ENCODE assay signal across 22 cellular contexts in the genomic region with DNA sequence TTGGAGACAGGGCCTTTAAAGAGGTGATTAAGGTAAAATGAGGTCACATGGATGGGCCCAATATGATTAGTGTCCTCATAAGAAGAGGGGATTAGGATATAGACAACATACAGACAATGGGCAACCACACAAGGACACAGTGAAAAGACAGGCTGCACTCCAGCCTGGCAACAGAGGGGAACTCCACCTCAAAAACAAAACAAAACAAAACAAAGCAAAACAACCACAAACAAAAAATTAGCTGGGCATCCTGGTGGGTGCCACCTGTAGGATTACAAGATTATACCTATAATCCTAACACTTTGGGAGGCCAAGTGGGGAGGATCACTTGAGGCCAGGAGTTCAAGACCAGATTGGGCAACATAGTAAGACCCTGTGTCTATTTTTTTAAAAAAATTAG. TPM values are rescaled to one million over a fixed set of nuclear protein-coding genes. Genes with fewer than 3 reads are reported as not detected.
DNase-seq lines count a peak whose midpoint lies in the region; ATAC-seq, FAIRE-seq and TF ChIP-seq lines count a peak whose summit lies in the region.
"Had no signal": no experiment of that assay in that cellular context is flagged by ENCODE, and none has a peak within 500 bp of the region (broad histone marks: within the 10 kb centered on the region; RNA-seq: fewer than 3 reads in every experiment).

No MANE protein-coding gene starts in this region.

- ATAC-seq in activated T-cell treated with anti-CD3 and anti-CD28 coated beads, Interleukin-2, amount 50 U/mL, for 72 hours (replicated peaks in 1 of 2), result no peak
- ATAC-seq in GM12878 (no peak), left cardiac atrium (no peak)
- ATAC-seq in stimulated activated effector memory CD8-positive, alpha-beta T cell treated with anti-CD3 and anti-CD28 coated beads, Interleukin-12 subunit alpha, Interleukin-12 subunit beta, amount 100 ng/mL, for 72 hours, result no peak
- ATAC-seq: activated CD8-positive, alpha-beta memory T cell treated with anti-CD3 and anti-CD28 coated beads, Interleukin-2, amount 10 ng/mL, durations not matched to agents 7 days and 5 days; psoas muscle had no signal

- H2AFZ ChIP-seq in GM12878 (ENCODE audit: control insufficient read depth, low read depth, low read length), result peak overlapping the region; percentile 1; the same call in 1 of the 2 replicates

- peak overlapping the region; percentile 24 for H3K27ac Mint-ChIP-seq in activated T-cell treated with anti-CD3 and anti-CD28 coated beads, Interleukin-2, amount 50 U/mL, for 72 hours
- H3K27ac Mint-ChIP-seq in IgD-negative memory B cell, result peak overlapping the region in 2 of 3 donors; percentile 18 to 68
- peak overlapping the region; percentile 46 for H3K27ac Mint-ChIP-seq in stimulated activated effector memory CD8-positive, alpha-beta T cell treated with anti-CD3 and anti-CD28 coated beads, Interleukin-12 subunit alpha, Interleukin-12 subunit beta, amount 100 ng/mL, for 72 hours

- RAD21 ChIA-PET in GM12878 (lab: Charles Lee; ENCODE audit: unreplicated experiment), result no interaction called here

- no peak for FAIRE-seq in GM12878 (lab: Jason Lieb, UNC)

- H3K27ac ChIP-seq in GM12878 (ENCODE audit: control insufficient read depth, insufficient read depth), result no peak overlapping the region
- H3K27ac ChIP-seq: psoas muscle, testis, WERI-Rb-1 had no signal

- intact Hi-C loops in GM12878 (cut with micrococcal nuclease; ENCODE audit: unreplicated experiment), result loop anchor here (10.0 kb wide), 1 partner anchor 1543 kb away; a partner anchor contains a TSS
- intact Hi-C loops in left cardiac atrium (cut with DNase I), result no loop called here

- TF ChIP-seq POLR2A in GM12878 (IDR thresholded peaks at IDR 0.05; ENCODE audit: low read depth, low read length), result no peak

- TF ChIP-seq EP300 in GM12878 (IDR thresholded peaks at IDR 0.05; ENCODE audit: borderline replicate concordance in 1 of 2, control insufficient read depth in 1 of 2, low read depth in 2 of 2, low read length in 2 of 2), result no peak

- H3K36me3 Mint-ChIP-seq in activated T-cell treated with anti-CD3 and anti-CD28 coated beads, Interleukin-2, amount 50 U/mL, for 72 hours (ENCODE audit: insufficient read depth in 2 of 2), result peaks cover 0 to 6% of the 10 kb centered on the region in 2 donors
- H3K36me3 Mint-ChIP-seq in IgD-negative memory B cell, result no peaks in the 10 kb centered on the region
- H3K36me3 Mint-ChIP-seq in stimulated activated effector memory CD8-positive, alpha-beta T cell treated with anti-CD3 and anti-CD28 coated beads, Interleukin-12 subunit alpha, Interleukin-12 subunit beta, amount 100 ng/mL, for 72 hours, result peaks cover 23% of the 10 kb centered on the region
- H3K36me3 Mint-ChIP-seq: activated CD8-positive, alpha-beta memory T cell treated with anti-CD3 and anti-CD28 coated beads, Interleukin-2, amount 10 ng/mL, durations not matched to agents 7 days and 5 days had no signal

- H3K36me3 ChIP-seq in GM12878 (ENCODE audit: control insufficient read depth in 2 of 2, insufficient read depth in 2 of 2, low read length in 1 of 2), result no peaks in the 10 kb centered on the region
- H3K36me3 ChIP-seq: WERI-Rb-1 had no signal

- in situ Hi-C loops in GM12878 (cut with MboI), result loop anchor here (25.0 kb wide), 1 partner anchor 1224 kb away; no protein-coding TSS in a partner anchor

- SMC1A ChIA-PET in GM12878 (lab: Charles Lee; ENCODE audit: uncharacterized antibody, unreplicated experiment), result interaction anchor here (1.0 to 5.3 kb wide), 3 partner anchors 8 to 19 kb away, joined by 3 to 41 read pairs (median 12); no protein-coding TSS in a partner anchor

- BruUV-seq in GM12878 (replicated peaks; lab: Mats Ljungman, UMichigan), result no TSS peak

- H3K9me3 ChIP-seq in GM12878 (replicated peaks; ENCODE audit: control insufficient read depth, insufficient read depth, low read length), result no peaks in the 10 kb centered on the region
- H3K9me3 ChIP-seq: Caco-2, psoas muscle, testis had no signal

- peaks cover 31% of the 10 kb centered on the region for H3K4me1 ChIP-seq in GM12878 (ENCODE audit: control insufficient read depth, insufficient read depth, low read length)
- H3K4me1 ChIP-seq: psoas muscle, testis had no signal

- no peaks in the 10 kb centered on the region for H3K27me3 ChIP-seq in GM12878 (replicated peaks in 1 of 2; ENCODE audit: control insufficient read depth in 2 of 2, insufficient read depth in 2 of 2, low read length in 1 of 2)
- H3K27me3 ChIP-seq: testis had no signal

- no peak for TF ChIP-seq CTCF in GM12878 (IDR thresholded peaks at IDR 0.05 in 2 of 3, conservative IDR thresholded peaks at IDR 0.05 in 1 of 3; ENCODE audit: control insufficient read depth in 2 of 3, extremely low read depth in 1 of 3, insufficient read depth in 1 of 3, low read depth in 3 of 3, low read length in 3 of 3)

- no peak overlapping the region for H3K4me3 ChIP-seq in GM12878
- H3K4me3 ChIP-seq: psoas muscle, skin epidermis, testis had no signal

- no peaks in the 10 kb centered on the region for H4K20me1 ChIP-seq in GM12878 (ENCODE audit: control insufficient read depth, insufficient read depth)

- TF ChIP-seq RAD21 in GM12878 (IDR thresholded peaks at IDR 0.05; ENCODE audit: insufficient read depth, low read depth, low read length), result no peak

- peaks cover 28% of the 10 kb centered on the region for H3K4me1 Mint-ChIP-seq in activated T-cell treated with anti-CD3 and anti-CD28 coated beads, Interleukin-2, amount 50 U/mL, for 72 hours (ENCODE audit: low read depth)
- peaks cover 35 to 44% (median 40%) of the 10 kb centered on the region in 3 donors for H3K4me1 Mint-ChIP-seq in IgD-negative memory B cell
- peaks cover 24% of the 10 kb centered on the region for H3K4me1 Mint-ChIP-seq in stimulated activated effector memory CD8-positive, alpha-beta T cell treated with anti-CD3 and anti-CD28 coated beads, Interleukin-12 subunit alpha, Interleukin-12 subunit beta, amount 100 ng/mL, for 72 hours

- CTCF ChIA-PET in GM12878 (lab: Yijun Ruan, JAX), result no interaction called here

- H3K9ac ChIP-seq in GM12878 (ENCODE audit: control insufficient read depth, insufficient read depth, low read length), result no peak overlapping the region

- POLR2A ChIA-PET in GM12878 (lab: Charles Lee), result no interaction called here

- no peak overlapping the region for H3K4me3 Mint-ChIP-seq in activated T-cell treated with anti-CD3 and anti-CD28 coated beads, Interleukin-2, amount 50 U/mL, for 72 hours
- peak overlapping the region; percentile 38 to 74 (median 52) for H3K4me3 Mint-ChIP-seq in IgD-negative memory B cell
- no peak overlapping the region for H3K4me3 Mint-ChIP-seq in stimulated activated effector memory CD8-positive, alpha-beta T cell treated with anti-CD3 and anti-CD28 coated beads, Interleukin-12 subunit alpha, Interleukin-12 subunit beta, amount 100 ng/mL, for 72 hours
- H3K4me3 Mint-ChIP-seq: activated CD8-positive, alpha-beta memory T cell treated with anti-CD3 and anti-CD28 coated beads, Interleukin-2, amount 10 ng/mL, durations not matched to agents 7 days and 5 days had no signal

- no peak overlapping the region for H3K4me2 ChIP-seq in GM12878 (ENCODE audit: control insufficient read depth, insufficient read depth)

- H3K79me2 ChIP-seq in GM12878 (ENCODE audit: control insufficient read depth, insufficient read depth, low read length), result peaks cover under 1% of the 10 kb centered on the region; the same call in 1 of the 2 replicates

- peaks cover 0 to 2% of the 10 kb centered on the region in 2 donors for H3K9me3 Mint-ChIP-seq in activated T-cell treated with anti-CD3 and anti-CD28 coated beads, Interleukin-2, amount 50 U/mL, for 72 hours
- peaks cover 0 to 2% (median under 1%) of the 10 kb centered on the region in 3 donors for H3K9me3 Mint-ChIP-seq in IgD-negative memory B cell
- H3K9me3 Mint-ChIP-seq in stimulated activated effector memory CD8-positive, alpha-beta T cell treated with anti-CD3 and anti-CD28 coated beads, Interleukin-12 subunit alpha, Interleukin-12 subunit beta, amount 100 ng/mL, for 72 hours, result peaks cover under 1% of the 10 kb centered on the region

- DNase-seq in activated T-cell treated with anti-CD3 and anti-CD28 coated beads, Interleukin-2, amount 50 U/mL, for 72 hours, result no peak
- DNase-seq in activated T-cell treated with anti-CD3 and anti-CD28 coated beads, Interleukin-2, amount 50 U/mL, for 1 hour, result no peak
- no peak for DNase-seq in GM12878 (ENCODE audit: low read depth, low spot score)
- DNase-seq in stimulated activated effector memory CD8-positive, alpha-beta T cell treated with anti-CD3 and anti-CD28 coated beads, Interleukin-12 subunit alpha, Interleukin-12 subunit beta, amount 100 ng/mL, for 72 hours (ENCODE audit: low spot score in 2 of 2), result no peak
- no peak for DNase-seq in NCI-H526 (lab: John Stamatoyannopoulos, UW)
- DNase-seq in effector CD8-positive, alpha-beta T cell (lab: John Stamatoyannopoulos, UW), result no peak
- no peak for DNase-seq in left cardiac atrium
- DNase-seq: activated CD8-positive, alpha-beta memory T cell treated with anti-CD3 and anti-CD28 coated beads, Interleukin-2, amount 10 ng/mL, durations not matched to agents 7 days and 5 days; activated gamma-delta T cell; Caco-2; cerebellar nuclear complex; effector CD4-positive, alpha-beta T cell; GOT3; NCI-H1105 treated with DMSO at 0.1 percent for 48 hours; NCI-H2107; NCI-H524; psoas muscle; SW 1271; testis; WERI-Rb-1 had no signal

- H3K27me3 Mint-ChIP-seq in activated T-cell treated with anti-CD3 and anti-CD28 coated beads, Interleukin-2, amount 50 U/mL, for 72 hours (ENCODE audit: low read depth), result no peaks in the 10 kb centered on the region
- H3K27me3 Mint-ChIP-seq in IgD-negative memory B cell, result peaks cover 1% of the 10 kb centered on the region
- H3K27me3 Mint-ChIP-seq: activated CD8-positive, alpha-beta memory T cell treated with anti-CD3 and anti-CD28 coated beads, Interleukin-2, amount 10 ng/mL, durations not matched to agents 7 days and 5 days had no signal

RNA-seq across cellular contexts. Expression of a gene that starts 4.8 kb away (rescaled TPM):
- 100 to 1,000 TPM; 147 to 153 TPM for total RNA-seq in activated T-cell treated with anti-CD3 and anti-CD28 coated beads, Interleukin-2, amount 50 U/mL, for 72 hours
- polyA plus RNA-seq in IgD-negative memory B cell (23.9 TPM), GM12878 (2011; rRNA removed) (74.4 and 108 TPM in 2 replicates), GM12878 (2014; fragmentation: Illumina TruSeq; extraction: Trizol) (12.4 and 13.7 TPM in 2 replicates), GM12878 (2014; fragmentation: Nextera tagmentation; extraction: Ambion mirVana) (10 to 100 TPM in 1 of 2 experiments, 1 to 10 TPM in 1; 2.5 to 11.5 TPM), GM12878 (2014; rRNA removed) (20.5 and 20.6 TPM in 2 replicates), GM12878 (2016; fragmentation: Nextera tagmentation; extraction: Ambion mirVana) (10 to 100 TPM; 22.3 to 23.2 TPM)
- 590 and 594 TPM in 2 replicates for total RNA-seq in GM12878 (2013; cell fraction: nucleolus; rRNA removed)
- total RNA-seq in GM12878 (2014; rRNA removed) (36.8 and 43.9 TPM in 2 replicates), GM12878 (2014; rRNA removed; fragmentation: Illumina TruSeq; extraction: Trizol) (36.1 and 37.8 TPM in 2 replicates), GM12878 (2021) (54.5 and 64.5 TPM in 2 replicates), left cardiac atrium (10 to 100 TPM; 34.7 to 41.7 TPM)
- 12.2 TPM for polyA plus RNA-seq in GM12878 (2011; ENCODE audit: low read depth)
- 22.1 and 23.4 TPM in 2 replicates for polyA plus RNA-seq in GM12878 (2011; cell fraction: cytosol; rRNA removed)
- polyA plus RNA-seq in GM12878 (2011; cell fraction: nucleus; rRNA removed), result 82.8 and 85.3 TPM in 2 replicates
- 17.2 and 22.3 TPM in 2 replicates for polyA plus RNA-seq in GM12878 (2012)
- 148 and 214 TPM in 2 replicates for polyA minus RNA-seq in GM12878 (2011; rRNA and poly(A)+ RNA removed)
- 33.7 and 38.1 TPM in 2 replicates for polyA minus RNA-seq in GM12878 (2011; cell fraction: cytosol; rRNA and poly(A)+ RNA removed)
- 161 and 227 TPM in 2 replicates for polyA minus RNA-seq in GM12878 (2011; cell fraction: nucleus; rRNA and poly(A)+ RNA removed)

RNA-seq across cellular contexts. Expression of a gene that starts 16.8 kb away (rescaled TPM):
- 10 to 100 TPM; 43.1 to 54.5 TPM for total RNA-seq in activated T-cell treated with anti-CD3 and anti-CD28 coated beads, Interleukin-2, amount 50 U/mL, for 72 hours
- polyA plus RNA-seq in IgD-negative memory B cell (8.1 TPM), GM12878 (2011; rRNA removed) (15.9 and 33.9 TPM in 2 replicates), GM12878 (2014; fragmentation: Illumina TruSeq; extraction: Trizol) (10.2 and 14.4 TPM in 2 replicates), GM12878 (2014; fragmentation: Nextera tagmentation; extraction: Ambion mirVana) (1 to 10 TPM; 2.2 to 5.0 TPM), GM12878 (2014; rRNA removed) (23.8 and 28.2 TPM in 2 replicates), GM12878 (2016; fragmentation: Nextera tagmentation; extraction: Ambion mirVana) (1 to 10 TPM; 6.0 to 8.2 TPM)
- total RNA-seq in GM12878 (2013; cell fraction: nucleolus; rRNA removed), result 98.5 and 110 TPM in 2 replicates
- total RNA-seq in GM12878 (2014; rRNA removed) (13.9 and 16.3 TPM in 2 replicates), GM12878 (2014; rRNA removed; fragmentation: Illumina TruSeq; extraction: Trizol) (8.5 and 9.2 TPM in 2 replicates), GM12878 (2021) (33.5 and 38.1 TPM in 2 replicates), left cardiac atrium (10 to 100 TPM; 21.2 to 21.7 TPM)
- polyA plus RNA-seq in GM12878 (2011; ENCODE audit: low read depth), result 8.3 TPM
- polyA plus RNA-seq in GM12878 (2011; cell fraction: cytosol; rRNA removed), result 33.1 and 36.7 TPM in 2 replicates
- 55.9 and 60.7 TPM in 2 replicates for polyA plus RNA-seq in GM12878 (2011; cell fraction: nucleus; rRNA removed)
- 10.1 and 10.7 TPM in 2 replicates for polyA plus RNA-seq in GM12878 (2012)
- 69.9 and 86.4 TPM in 2 replicates for polyA minus RNA-seq in GM12878 (2011; rRNA and poly(A)+ RNA removed)
- 37.2 and 39.0 TPM in 2 replicates for polyA minus RNA-seq in GM12878 (2011; cell fraction: cytosol; rRNA and poly(A)+ RNA removed)
- 38.8 and 80.3 TPM in 2 replicates for polyA minus RNA-seq in GM12878 (2011; cell fraction: nucleus; rRNA and poly(A)+ RNA removed)

Comparison
In these comparisons a context has a peak if more than half of its experiments do, and no peak if none do; other contexts are left out.
1. H3K4me3 Mint-ChIP-seq: peak in IgD-negative memory B cell (4 of 4); none in activated T-cell treated with anti-CD3 and anti-CD28 coated beads, Interleukin-2, amount 50 U/mL, for 72 hours (0 of 2) and stimulated activated effector memory CD8-positive, alpha-beta T cell treated with anti-CD3 and anti-CD28 coated beads, Interleukin-12 subunit alpha, Interleukin-12 subunit beta, amount 100 ng/mL, for 72 hours (single experiment).
2. Peak in every context shown above with its lines, with median percentiles within 50 percentile points of each other: H3K27ac Mint-ChIP-seq.